8 cellular contexts compared by ENCODE assay signal in genomic region chr10:23438547-23439451, GRCh38.
DNase-seq lines count a peak whose midpoint lies in the region; ATAC-seq and TF ChIP-seq lines count a peak whose summit lies in the region.

TSS of gene OTUD1 (plus strand) at chr10:23439075. CDS start at chr10:23439458, 383 bp downstream.

- ATAC-seq in GM18499 (IDR thresholded peaks at IDR 0.05; ENCODE audit: insufficient read depth, unreplicated experiment) (peak; percentile 56), HG02884 (IDR thresholded peaks at IDR 0.05; ENCODE audit: unreplicated experiment) (peak; percentile 74)

- peak; percentile 84 for DNase-seq in NCI-H146 treated with DMSO at 0.1 percent for 48 hours (lab: John Stamatoyannopoulos, UW; ENCODE audit: unreplicated experiment)
- peak; percentile 95 for DNase-seq in T-helper 9 cell
- DNase-seq in astrocyte of the hippocampus (ENCODE audit: low read depth, low spot score): peak; percentile 97
- peak; percentile 93 to 99 for DNase-seq in hippocampal formation (lab: John Stamatoyannopoulos, UW)
- peak; percentile 73 for DNase-seq in retinal pigment epithelial cell (ENCODE audit: low read depth)
- DNase-seq in OCI-M1 (lab: John Stamatoyannopoulos, UW): no peak

- peak; percentile 8 for TF ChIP-seq CTCF in retinal pigment epithelial cell (conservative IDR thresholded peaks at IDR 0.05; ENCODE audit: low read depth, low read length)

- peak within 1 kb of the TSS; percentile 78 for H3K4me3 ChIP-seq in retinal pigment epithelial cell (ENCODE audit: low read length)
